Comparison of ENCODE assay signal across 10 cellular contexts in genomic region chr17:8384801-8385335, GRCh38. TPM values are rescaled to one million over a fixed set of nuclear protein-coding genes. Genes with fewer than 3 reads are reported as not detected.
DNase-seq lines count a peak whose midpoint lies in the region; ATAC-seq, FAIRE-seq and TF ChIP-seq lines count a peak whose summit lies in the region.
"Had no signal": no experiment of that assay in that cellular context is flagged by ENCODE, and none has a peak within 500 bp of the region (broad histone marks: within the 10 kb centered on the region; RNA-seq: fewer than 3 reads in every experiment).

No MANE protein-coding gene starts in this region.

- CTCF ChIA-PET in CD4-positive, alpha-beta memory T cell (lab: Charles Lee; ENCODE audit: partially characterized antibody), result interaction anchor here (2.0 kb wide), 1 partner anchor 361 kb away, joined by 8 read pairs; no protein-coding TSS in a partner anchor
- CTCF ChIA-PET in GM12878 (lab: Yijun Ruan, JAX), result interaction anchor here (0.7 to 3.1 kb wide), 3 partner anchors 12 to 514 kb away, joined by 3 to 21 read pairs (median 3); no protein-coding TSS in a partner anchor

- BruUV-seq in GM12878 (replicated peaks; lab: Mats Ljungman, UMichigan), result no TSS peak

- SMC1A ChIA-PET in GM12878 (lab: Charles Lee; ENCODE audit: uncharacterized antibody, unreplicated experiment), result no interaction called here

- peaks cover 39% of the 10 kb centered on the region for H3K79me2 ChIP-seq in GM12878 (ENCODE audit: control insufficient read depth, insufficient read depth, low read length)

- peak overlapping the region; percentile 52; the same call in 1 of the 2 replicates for H3K4me2 ChIP-seq in GM12878 (ENCODE audit: control insufficient read depth, insufficient read depth)

- peak overlapping the region in 6 of 7 donors; percentile 29 to 97 (median 78) for H3K27ac Mint-ChIP-seq in CD4-positive, alpha-beta memory T cell
- peak overlapping the region; percentile 17 for H3K27ac Mint-ChIP-seq in memory B cell

- RAD21 ChIA-PET in GM12878 (lab: Charles Lee; ENCODE audit: unreplicated experiment), result interaction anchor here (0.5 to 3.1 kb wide), 2 partner anchors 48 to 361 kb away, joined by 3 to 8 read pairs; no protein-coding TSS in a partner anchor

- H4K20me1 ChIP-seq in GM12878 (ENCODE audit: control insufficient read depth, insufficient read depth), result peaks cover 6% of the 10 kb centered on the region; the same call in 1 of the 2 replicates

- intact Hi-C loops in CD4-positive, alpha-beta memory T cell (cut with micrococcal nuclease), result loop anchor here (5.0 kb wide), 1 partner anchor 163 kb away; no protein-coding TSS in a partner anchor
- intact Hi-C loops in GM12878 (cut with micrococcal nuclease; ENCODE audit: unreplicated experiment), result loop anchor here (10.0 kb wide), 1 partner anchor 360 kb away; the partner anchor contains the start of gene CCDC42

- no peak for TF ChIP-seq POLR2A in GM12878 (IDR thresholded peaks at IDR 0.05; ENCODE audit: low read depth, low read length)

- no peak overlapping the region for H3K9ac ChIP-seq in GM12878 (ENCODE audit: control insufficient read depth, insufficient read depth, low read length)

- H3K9me3 Mint-ChIP-seq in CD4-positive, alpha-beta memory T cell, result peaks cover 0 to 7% (median 0%) of the 10 kb centered on the region in 8 donors
- H3K9me3 Mint-ChIP-seq in memory B cell, result no peaks in the 10 kb centered on the region

- no peak overlapping the region for H2AFZ ChIP-seq in GM12878 (ENCODE audit: control insufficient read depth, low read depth, low read length)

- TF ChIP-seq EP300 in GM12878 (IDR thresholded peaks at IDR 0.05; ENCODE audit: borderline replicate concordance in 1 of 2, control insufficient read depth in 1 of 2, low read depth in 2 of 2, low read length in 2 of 2), result no peak

- ATAC-seq in GM12878 (no peak), memory B cell (ENCODE audit: low read depth) (no peak), GM18867 (IDR thresholded peaks at IDR 0.05; ENCODE audit: unreplicated experiment) (no peak), GM19455 (IDR thresholded peaks at IDR 0.05; ENCODE audit: unreplicated experiment) (no peak)

- no peaks in the 10 kb centered on the region for H3K9me3 ChIP-seq in CD4-positive, alpha-beta memory T cell (ENCODE audit: control insufficient read depth in 1 of 2, low read length in 2 of 2)
- no peaks in the 10 kb centered on the region for H3K9me3 ChIP-seq in GM12878 (replicated peaks; ENCODE audit: control insufficient read depth, insufficient read depth, low read length)

- H3K4me3 ChIP-seq in CD4-positive, alpha-beta memory T cell (ENCODE audit: low read length in 2 of 2), result no peak overlapping the region
- H3K4me3 ChIP-seq in Jurkat, Clone E6-1 (ENCODE audit: low read length), result peak overlapping the region; percentile 98
- H3K4me3 ChIP-seq in GM12878, result no peak overlapping the region

- 88% methylated on average over 11 of the region's 11 CpGs for WGBS in GM12878 (ENCODE audit: insufficient coverage, insufficient replicate concordance, low lambda C conversion rate, missing lambda C conversion rate)

- no peaks in the 10 kb centered on the region for H3K27me3 ChIP-seq in CD4-positive, alpha-beta memory T cell (ENCODE audit: insufficient read depth, low read length)
- H3K27me3 ChIP-seq in GM12878 (replicated peaks in 1 of 2; ENCODE audit: control insufficient read depth in 2 of 2, insufficient read depth in 2 of 2, low read length in 1 of 2), result no peaks in the 10 kb centered on the region

- peaks cover 22% of the 10 kb centered on the region for H3K36me3 ChIP-seq in CD4-positive, alpha-beta memory T cell (ENCODE audit: insufficient read depth, low read length)
- peaks cover 6 to 11% of the 10 kb centered on the region in 2 experiments for H3K36me3 ChIP-seq in GM12878 (ENCODE audit: control insufficient read depth in 2 of 2, insufficient read depth in 2 of 2, low read length in 1 of 2)

- POLR2A ChIA-PET in CD4-positive, alpha-beta memory T cell (lab: Charles Lee; ENCODE audit: partially characterized antibody), result no interaction called here
- POLR2A ChIA-PET in GM12878 (lab: Charles Lee), result interaction anchor here (1.7 kb wide), 1 partner anchor 9 kb away, joined by 5 read pairs; the partner anchor contains the start of gene KRABD2

- H3K27ac ChIP-seq in CD4-positive, alpha-beta memory T cell (ENCODE audit: low read depth, low read length), result no peak overlapping the region
- no peak overlapping the region for H3K27ac ChIP-seq in GM12878 (ENCODE audit: control insufficient read depth, insufficient read depth)

- no peak for DNase-seq in CD4-positive, alpha-beta memory T cell
- DNase-seq in Jurkat, Clone E6-1 (ENCODE audit: low read depth, low spot score), result no peak
- DNase-seq in GM12878 (ENCODE audit: low read depth, low spot score) (no peak), memory B cell (ENCODE audit: low spot score in 2 of 2) (no peak), D721Med (ENCODE audit: insufficient read length, low spot score) (no peak), DMS 273 treated with DMSO at 0.1 percent for 48 hours (lab: John Stamatoyannopoulos, UW) (no peak)
- DNase-seq: NCI-H345 had no signal

- TF ChIP-seq RAD21 in GM12878 (IDR thresholded peaks at IDR 0.05; ENCODE audit: insufficient read depth, low read depth, low read length), result no peak

- H3K4me1 ChIP-seq in CD4-positive, alpha-beta memory T cell (ENCODE audit: insufficient read depth, low read length), result peaks cover 40% of the 10 kb centered on the region
- H3K4me1 ChIP-seq in GM12878 (ENCODE audit: control insufficient read depth, insufficient read depth, low read length), result no peaks in the 10 kb centered on the region; the same call in 1 of the 2 replicates

- H3K4me1 Mint-ChIP-seq in CD4-positive, alpha-beta memory T cell, result peaks cover 29 to 68% (median 42%) of the 10 kb centered on the region in 4 donors
- peaks cover 25% of the 10 kb centered on the region for H3K4me1 Mint-ChIP-seq in memory B cell

- H3K36me3 Mint-ChIP-seq in CD4-positive, alpha-beta memory T cell, result peaks cover 24 to 34% of the 10 kb centered on the region in 2 donors
- peaks cover 14% of the 10 kb centered on the region for H3K36me3 Mint-ChIP-seq in memory B cell

- no peaks in the 10 kb centered on the region for H3K27me3 Mint-ChIP-seq in CD4-positive, alpha-beta memory T cell
- no peaks in the 10 kb centered on the region for H3K27me3 Mint-ChIP-seq in memory B cell

- in situ Hi-C loops in GM12878 (cut with MboI), result no loop called here

- H3K4me3 Mint-ChIP-seq in CD4-positive, alpha-beta memory T cell, result peak overlapping the region; percentile 89 to 98 (median 96)
- H3K4me3 Mint-ChIP-seq in memory B cell, result no peak overlapping the region

- TF ChIP-seq CTCF in GM12878 (IDR thresholded peaks at IDR 0.05 in 2 of 3, conservative IDR thresholded peaks at IDR 0.05 in 1 of 3; ENCODE audit: control insufficient read depth in 2 of 3, extremely low read depth in 1 of 3, insufficient read depth in 1 of 3, low read depth in 3 of 3, low read length in 3 of 3), result no peak
- no peak for TF ChIP-seq CTCF in D721Med (IDR thresholded peaks at IDR 0.05; ENCODE audit: insufficient read depth, missing control alignments)

- FAIRE-seq in GM12878 (lab: Jason Lieb, UNC) (no peak), D721Med (lab: Jason Lieb, UNC) (no peak)

RNA-seq across cellular contexts. Expression of gene RPL26, which starts 1.9 kb away (rescaled TPM):
- total RNA-seq in CD4-positive, alpha-beta memory T cell, result 1,000 to 10,000 TPM; 2,761 to 2,878 TPM
- polyA plus RNA-seq in CD4-positive, alpha-beta memory T cell, result 1,000 to 10,000 TPM; 1,274 to 1,731 TPM
- polyA plus RNA-seq in Jurkat, Clone E6-1 (2012; ENCODE audit: insufficient read depth, insufficient read length), result 4,425 TPM
- total RNA-seq in GM12878 (2013; cell fraction: nucleolus; rRNA removed), result 734 and 744 TPM in 2 replicates
- 3,483 and 4,154 TPM in 2 replicates for total RNA-seq in GM12878 (2014; rRNA removed)
- total RNA-seq in GM12878 (2014; rRNA removed; fragmentation: Illumina TruSeq; extraction: Trizol), result 6,423 and 6,771 TPM in 2 replicates
- total RNA-seq in GM12878 (2021), result 3,090 and 3,251 TPM in 2 replicates
- 29,600 TPM for polyA plus RNA-seq in GM12878 (2011; ENCODE audit: low read depth)
- polyA plus RNA-seq in GM12878 (2011; rRNA removed), result 6,707 and 9,146 TPM in 2 replicates
- polyA plus RNA-seq in GM12878 (2011; cell fraction: cytosol; rRNA removed), result 3,563 and 4,017 TPM in 2 replicates
- 1,482 and 1,865 TPM in 2 replicates for polyA plus RNA-seq in GM12878 (2011; cell fraction: nucleus; rRNA removed)
- polyA plus RNA-seq in GM12878 (2012), result 7,747 and 8,546 TPM in 2 replicates
- 9,244 and 13,720 TPM in 2 replicates for polyA plus RNA-seq in GM12878 (2014; fragmentation: Illumina TruSeq; extraction: Trizol)
- 1,000 to 10,000 TPM; 3,591 to 5,060 TPM for polyA plus RNA-seq in GM12878 (2014; fragmentation: Nextera tagmentation; extraction: Ambion mirVana)
- 5,547 and 6,933 TPM in 2 replicates for polyA plus RNA-seq in GM12878 (2014; rRNA removed)
- 1,000 to 10,000 TPM; 1,451 to 1,481 TPM for polyA plus RNA-seq in GM12878 (2016; fragmentation: Nextera tagmentation; extraction: Ambion mirVana)
- polyA minus RNA-seq in GM12878 (2011; rRNA and poly(A)+ RNA removed), result 1,892 and 3,308 TPM in 2 replicates
- 414 and 466 TPM in 2 replicates for polyA minus RNA-seq in GM12878 (2011; cell fraction: cytosol; rRNA and poly(A)+ RNA removed)
- polyA minus RNA-seq in GM12878 (2011; cell fraction: nucleus; rRNA and poly(A)+ RNA removed), result 144 and 173 TPM in 2 replicates

RNA-seq across cellular contexts. Expression of gene RNF222, which starts 12.8 kb away (rescaled TPM):
- total RNA-seq in CD4-positive, alpha-beta memory T cell, result under 1 TPM; 0.15 to 0.17 TPM
- under 1 TPM; 0.08 to 0.14 TPM for polyA plus RNA-seq in CD4-positive, alpha-beta memory T cell
- not detected for polyA plus RNA-seq in Jurkat, Clone E6-1 (2012; ENCODE audit: insufficient read depth, insufficient read length)
- total RNA-seq in GM12878 (2013; cell fraction: nucleolus; rRNA removed), result not detected in 2 replicates
- total RNA-seq in GM12878 (2014; rRNA removed) (not detected in 2 replicates), GM12878 (2014; rRNA removed; fragmentation: Illumina TruSeq; extraction: Trizol) (not detected in 2 replicates), GM12878 (2021) (not detected in 2 replicates)
- not detected for polyA plus RNA-seq in GM12878 (2011; ENCODE audit: low read depth)
- polyA plus RNA-seq in GM12878 (2011; rRNA removed) (not detected in 2 replicates), GM12878 (2014; fragmentation: Illumina TruSeq; extraction: Trizol) (not detected in 2 replicates), GM12878 (2014; fragmentation: Nextera tagmentation; extraction: Ambion mirVana) (not detected), GM12878 (2014; rRNA removed) (0.06 TPM in 1 of 2 replicates, not detected in the other), GM12878 (2016; fragmentation: Nextera tagmentation; extraction: Ambion mirVana) (not detected)
- not detected in 2 replicates for polyA plus RNA-seq in GM12878 (2011; cell fraction: cytosol; rRNA removed)
- not detected in 2 replicates for polyA plus RNA-seq in GM12878 (2011; cell fraction: nucleus; rRNA removed)
- 0.04 TPM in 1 of 2 replicates, not detected in the other for polyA plus RNA-seq in GM12878 (2012)
- not detected in 2 replicates for polyA minus RNA-seq in GM12878 (2011; rRNA and poly(A)+ RNA removed)
- not detected in 2 replicates for polyA minus RNA-seq in GM12878 (2011; cell fraction: cytosol; rRNA and poly(A)+ RNA removed)
- polyA minus RNA-seq in GM12878 (2011; cell fraction: nucleus; rRNA and poly(A)+ RNA removed), result not detected in 2 replicates
- total RNA-seq: skeletal muscle tissue had no signal

RNA-seq across cellular contexts. Expression of gene ODF4, which starts 45.2 kb away (rescaled TPM):
- total RNA-seq in CD4-positive, alpha-beta memory T cell, result not detected
- polyA plus RNA-seq in CD4-positive, alpha-beta memory T cell, result not detected
- not detected for polyA plus RNA-seq in Jurkat, Clone E6-1 (2012; ENCODE audit: insufficient read depth, insufficient read length)
- not detected in 2 replicates for total RNA-seq in GM12878 (2013; cell fraction: nucleolus; rRNA removed)
- total RNA-seq in GM12878 (2014; rRNA removed), result not detected in 2 replicates
- total RNA-seq in GM12878 (2014; rRNA removed; fragmentation: Illumina TruSeq; extraction: Trizol), result not detected in 2 replicates
- not detected in 2 replicates for total RNA-seq in GM12878 (2021)
- polyA plus RNA-seq in GM12878 (2011; ENCODE audit: low read depth), result not detected
- not detected in 2 replicates for polyA plus RNA-seq in GM12878 (2011; rRNA removed)
- not detected in 2 replicates for polyA plus RNA-seq in GM12878 (2011; cell fraction: cytosol; rRNA removed)
- polyA plus RNA-seq in GM12878 (2011; cell fraction: nucleus; rRNA removed), result not detected in 2 replicates
- polyA plus RNA-seq in GM12878 (2012), result not detected in 2 replicates
- polyA plus RNA-seq in GM12878 (2014; fragmentation: Illumina TruSeq; extraction: Trizol), result not detected in 2 replicates
- polyA plus RNA-seq in GM12878 (2014; fragmentation: Nextera tagmentation; extraction: Ambion mirVana), result not detected
- not detected in 2 replicates for polyA plus RNA-seq in GM12878 (2014; rRNA removed)
- not detected for polyA plus RNA-seq in GM12878 (2016; fragmentation: Nextera tagmentation; extraction: Ambion mirVana)
- not detected in 2 replicates for polyA minus RNA-seq in GM12878 (2011; rRNA and poly(A)+ RNA removed)
- polyA minus RNA-seq in GM12878 (2011; cell fraction: cytosol; rRNA and poly(A)+ RNA removed), result not detected in 2 replicates
- not detected in 2 replicates for polyA minus RNA-seq in GM12878 (2011; cell fraction: nucleus; rRNA and poly(A)+ RNA removed)
- total RNA-seq: skeletal muscle tissue had no signal

RNA-seq across cellular contexts. Expression of gene NDEL1, which starts 50.8 kb away (rescaled TPM):
- total RNA-seq in CD4-positive, alpha-beta memory T cell, result 100 to 1,000 TPM; 115 to 120 TPM
- polyA plus RNA-seq in CD4-positive, alpha-beta memory T cell, result 10 to 100 TPM; 52.9 to 66.5 TPM
- polyA plus RNA-seq in Jurkat, Clone E6-1 (2012; ENCODE audit: insufficient read depth, insufficient read length), result 40.9 TPM
- total RNA-seq in GM12878 (2013; cell fraction: nucleolus; rRNA removed), result 133 and 147 TPM in 2 replicates
- total RNA-seq in GM12878 (2014; rRNA removed) (24.8 and 24.9 TPM in 2 replicates), GM12878 (2014; rRNA removed; fragmentation: Illumina TruSeq; extraction: Trizol) (26.4 and 31.9 TPM in 2 replicates), GM12878 (2021) (32.1 and 36.9 TPM in 2 replicates)
- polyA plus RNA-seq in GM12878 (2011; ENCODE audit: low read depth), result 18.3 TPM
- polyA plus RNA-seq in GM12878 (2011; rRNA removed) (41.5 and 60.1 TPM in 2 replicates), GM12878 (2014; fragmentation: Illumina TruSeq; extraction: Trizol) (30.5 and 40.3 TPM in 2 replicates), GM12878 (2014; fragmentation: Nextera tagmentation; extraction: Ambion mirVana) (1 to 10 TPM in 1 of 2 experiments, under 1 TPM in 1; 0.72 to 1.9 TPM), GM12878 (2014; rRNA removed) (27.0 and 33.0 TPM in 2 replicates), GM12878 (2016; fragmentation: Nextera tagmentation; extraction: Ambion mirVana) (10 to 100 TPM; 29.1 to 29.4 TPM)
- 35.6 and 41.7 TPM in 2 replicates for polyA plus RNA-seq in GM12878 (2011; cell fraction: cytosol; rRNA removed)
- 50.2 and 53.2 TPM in 2 replicates for polyA plus RNA-seq in GM12878 (2011; cell fraction: nucleus; rRNA removed)
- 25.3 and 28.5 TPM in 2 replicates for polyA plus RNA-seq in GM12878 (2012)
- 38.0 and 43.8 TPM in 2 replicates for polyA minus RNA-seq in GM12878 (2011; rRNA and poly(A)+ RNA removed)
- 11.9 and 20.2 TPM in 2 replicates for polyA minus RNA-seq in GM12878 (2011; cell fraction: cytosol; rRNA and poly(A)+ RNA removed)
- 35.8 and 62.6 TPM in 2 replicates for polyA minus RNA-seq in GM12878 (2011; cell fraction: nucleus; rRNA and poly(A)+ RNA removed)
